21 cellular contexts compared by ENCODE assay signal in genomic region chr1:112794654-112795239, GRCh38.
DNase-seq lines count a peak whose midpoint lies in the region; ATAC-seq, FAIRE-seq and TF ChIP-seq lines count a peak whose summit lies in the region.
"Had no signal": no experiment of that assay in that cellular context is flagged by ENCODE, and none has a peak within 500 bp of the region (broad histone marks: within the 10 kb centered on the region; RNA-seq: fewer than 3 reads in every experiment).

No MANE protein-coding gene starts in this region.

- TF ChIP-seq POLR2A in prostate gland (IDR thresholded peaks at IDR 0.05) = no peak

- H3K4me1 Mint-ChIP-seq in endodermal cell = peaks cover 53% of the 10 kb centered on the region
- H3K4me1 Mint-ChIP-seq: activated naive CD8-positive, alpha-beta T cell treated with anti-CD3 and anti-CD28 coated beads, Interleukin-2, amount 50 U/mL, for 24 hours had no signal

- peaks cover 7% of the 10 kb centered on the region for H3K36me3 Mint-ChIP-seq in endodermal cell (ENCODE audit: low read depth)
- H3K36me3 Mint-ChIP-seq: CD8-positive, alpha-beta T cell had no signal

- WGBS in endodermal cell (ENCODE audit: insufficient coverage in 1 of 2, insufficient read length in 1 of 2), 2 experiments = 54 to 71% methylated on average over 2 to 4 of the region's 4 CpGs
- 91% methylated on average over 4 of the region's 4 CpGs for WGBS in prostate gland

- H3K27ac ChIP-seq in endodermal cell (ENCODE audit: low read depth, low read length) (no peak overlapping the region), prostate gland (no peak overlapping the region), dorsolateral prefrontal cortex (no peak overlapping the region)
- H3K27ac ChIP-seq: gastroesophageal sphincter, uterus had no signal

- peaks cover 57% of the 10 kb centered on the region for H3K27me3 Mint-ChIP-seq in endodermal cell (ENCODE audit: insufficient read depth)

- no peaks in the 10 kb centered on the region for H3K9me3 Mint-ChIP-seq in endodermal cell
- H3K9me3 Mint-ChIP-seq: activated naive CD8-positive, alpha-beta T cell treated with anti-CD3 and anti-CD28 coated beads, Interleukin-2, amount 50 U/mL, for 24 hours; CD8-positive, alpha-beta T cell; T-helper 1 cell treated with Interleukin-12 subunit alpha and Interleukin-12 subunit beta and Interleukin-4 antibody, amounts not matched to agents 30 μg/mL and 1 μg/mL, for 36 hours had no signal

- no peak overlapping the region for H3K4me3 Mint-ChIP-seq in endodermal cell
- H3K4me3 Mint-ChIP-seq: activated naive CD8-positive, alpha-beta T cell treated with anti-CD3 and anti-CD28 coated beads, Interleukin-2, amount 50 U/mL, for 24 hours; CD8-positive, alpha-beta T cell; T-helper 1 cell treated with Interleukin-12 subunit alpha and Interleukin-12 subunit beta and Interleukin-4 antibody, amounts not matched to agents 30 μg/mL and 1 μg/mL, for 36 hours had no signal

- H3K4me1 ChIP-seq in endodermal cell (ENCODE audit: control insufficient read depth, insufficient read depth, low read length) (peaks cover 26% of the 10 kb centered on the region), prostate gland (replicated peaks) (no peaks in the 10 kb centered on the region)
- H3K4me1 ChIP-seq: gastroesophageal sphincter, uterus had no signal

- DNase-seq in GM10248 (ENCODE audit: extremely low spot score) = peak; percentile 59
- no peak for DNase-seq in endodermal cell
- DNase-seq in prostate gland (ENCODE audit: low spot score) = no peak
- DNase-seq in dorsolateral prefrontal cortex = no peak
- no peak for DNase-seq in frontal cortex (ENCODE audit: low spot score in 2 of 2)
- DNase-seq in HK-2 (ENCODE audit: unreplicated experiment) = no peak
- DNase-seq: activated CD4-positive, alpha-beta T cell treated with anti-CD3 and anti-CD28 coated beads for 48 hours; activated naive CD8-positive, alpha-beta T cell treated with anti-CD3 and anti-CD28 coated beads, Interleukin-2, amount 50 U/mL, for 24 hours; activated T-cell treated with anti-CD3 and anti-CD28 coated beads, Interleukin-2, amount 50 U/mL, for 1 hour; CD8-positive, alpha-beta T cell; cerebellar nuclear complex; GDM1; kidney glomerular epithelial cell; NCI-H1930; stimulated activated naive CD8-positive, alpha-beta T cell treated with anti-CD3 and anti-CD28 coated beads, Interleukin-15, Interleukin-2, amounts not matched to agents 100 U/mL and 50 U/mL, for 24 hours; uterus had no signal

- H3K27me3 ChIP-seq in endodermal cell (ENCODE audit: control insufficient read depth, insufficient read depth, low read length, poor library complexity, severe bottlenecking) = no peaks in the 10 kb centered on the region
- H3K27me3 ChIP-seq in prostate gland (replicated peaks; ENCODE audit: insufficient read depth) = no peaks in the 10 kb centered on the region
- no peaks in the 10 kb centered on the region for H3K27me3 ChIP-seq in dorsolateral prefrontal cortex
- H3K27me3 ChIP-seq: uterus had no signal

- FAIRE-seq in frontal cortex (lab: Jason Lieb, UNC) = no peak

- H3K9ac ChIP-seq in endodermal cell (ENCODE audit: extremely low read depth, low read length, poor library complexity, severe bottlenecking) = no peak overlapping the region

- POLR2A ChIA-PET in GM10248 (lab: Yijun Ruan, JAX) = no interaction called here

- ATAC-seq in GM19463 (IDR thresholded peaks at IDR 0.05; ENCODE audit: unreplicated experiment) (peak; percentile 78), HG03175 (IDR thresholded peaks at IDR 0.05; ENCODE audit: unreplicated experiment) (peak; percentile 79)
- ATAC-seq: activated naive CD8-positive, alpha-beta T cell treated with anti-CD3 and anti-CD28 coated beads, Interleukin-2, amount 50 U/mL, for 24 hours; CD8-positive, alpha-beta T cell; gastroesophageal sphincter; stimulated activated naive CD8-positive, alpha-beta T cell treated with anti-CD3 and anti-CD28 coated beads, Interleukin-15, Interleukin-2, amounts not matched to agents 100 U/mL and 50 U/mL, for 24 hours had no signal

- CTCF ChIA-PET in GM10248 (lab: Yijun Ruan, JAX) = interaction anchor here (1.5 kb wide), 1 partner anchor 79 kb away, joined by 5 read pairs; the partner anchor contains the start of gene PPM1J

- peak overlapping the region; percentile 37 for H3K27ac Mint-ChIP-seq in endodermal cell
- H3K27ac Mint-ChIP-seq: activated naive CD8-positive, alpha-beta T cell treated with anti-CD3 and anti-CD28 coated beads, Interleukin-2, amount 50 U/mL, for 24 hours; CD8-positive, alpha-beta T cell; T-helper 1 cell treated with Interleukin-12 subunit alpha and Interleukin-12 subunit beta and Interleukin-4 antibody, amounts not matched to agents 30 μg/mL and 1 μg/mL, for 36 hours had no signal

- TF ChIP-seq CTCF in GM10248 (IDR thresholded peaks at IDR 0.05; ENCODE audit: control extremely low read depth, extremely low read depth, low read depth, missing control alignments) (no peak), endodermal cell (conservative IDR thresholded peaks at IDR 0.05) (no peak), prostate gland (IDR thresholded peaks at IDR 0.05) (no peak), dorsolateral prefrontal cortex (IDR thresholded peaks at IDR 0.05 in 54 of 56, conservative IDR thresholded peaks at IDR 0.05 in 2 of 56; ENCODE audit: low read depth in 1 of 56, partially characterized antibody in 56 of 56) (no peak)

- no peaks in the 10 kb centered on the region for H3K36me3 ChIP-seq in endodermal cell (ENCODE audit: control insufficient read depth, insufficient read depth, low read length)
- no peaks in the 10 kb centered on the region for H3K36me3 ChIP-seq in prostate gland
- H3K36me3 ChIP-seq: gastroesophageal sphincter, uterus had no signal

- H3K9me3 ChIP-seq in endodermal cell (ENCODE audit: control insufficient read depth, low read length) (no peaks in the 10 kb centered on the region), prostate gland (no peaks in the 10 kb centered on the region)
- H3K9me3 ChIP-seq: gastroesophageal sphincter, uterus had no signal

- H3K4me3 ChIP-seq in endodermal cell (ENCODE audit: low read length) (no peak overlapping the region), prostate gland (no peak overlapping the region), dorsolateral prefrontal cortex (no peak overlapping the region)
- H3K4me3 ChIP-seq: gastroesophageal sphincter, smooth muscle cell, uterus had no signal

- intact Hi-C loops in prostate gland (cut with DNase I) = no loop called here
- intact Hi-C loops in dorsolateral prefrontal cortex (cut with DNase I) = no loop called here
